ENCODE assay signal across 8 cellular contexts in genomic region chr15:88934449-88934848, GRCh38. TPM values are rescaled to one million over a fixed set of nuclear protein-coding genes. Genes with fewer than 3 reads are reported as not detected.
A peak's percentile ranks its signal among the peaks of the same experiment; 100 is the strongest.
DNase-seq lines count a peak whose midpoint lies in the region; ATAC-seq, FAIRE-seq and TF ChIP-seq lines count a peak whose summit lies in the region.
"Not testable (repeated sequence)": the region's sequence is repeated elsewhere in the genome, so short reads cannot be mapped to it uniquely, and the experiment has no call there.
"Had no signal": no experiment of that assay in that cellular context is flagged by ENCODE, and none has a peak within 500 bp of the region (broad histone marks: within the 10 kb centered on the region; RNA-seq: fewer than 3 reads in every experiment).

No MANE protein-coding gene starts in this region.

- H3K27ac ChIP-seq in GM23338 (ENCODE audit: low read depth); HCT116 (ENCODE audit: low read depth, low read length); HEK293 (ENCODE audit: extremely low read depth, low read depth, low read length); K562 (ENCODE audit: extremely low read depth, low read depth, low read length); endodermal cell (ENCODE audit: low read depth, low read length): not testable (repeated sequence)
- peak overlapping the region; percentile 88 for H3K27ac ChIP-seq in left ventricle myocardium inferior (replicated peaks)

- CTCF ChIA-PET in HCT116 (lab: Charles Lee); K562 (lab: Yijun Ruan, JAX; ENCODE audit: low intra/inter-chr PET ratio): not testable (repeated sequence)
- CTCF ChIA-PET in HEK293 (lab: Yijun Ruan, JAX) = interaction anchor here (1.1 kb wide), 1 partner anchor 30 kb away, joined by 3 read pairs; no protein-coding TSS in a partner anchor

- H3K36me3 Mint-ChIP-seq in GM23338 (ENCODE audit: low read depth) = peaks cover 53% of the 10 kb centered on the region
- not testable (repeated sequence) for H3K36me3 Mint-ChIP-seq in activated naive CD4-positive, alpha-beta T cell treated with anti-CD3 and anti-CD28 coated beads, Interleukin-2, amount 50 U/mL, for 24 hours; endodermal cell (ENCODE audit: low read depth)

- WGBS in K562 (ENCODE audit: insufficient coverage, low coverage, missing lambda C conversion rate) = 45% methylated on average over 4 of the region's 4 CpGs
- WGBS in endodermal cell (ENCODE audit: insufficient coverage in 1 of 2, insufficient read length in 1 of 2), 2 experiments = 96 to 100% methylated on average over 1 to 4 of the region's 4 CpGs

- H3K9me3 ChIP-seq in HCT116 (ENCODE audit: control insufficient read depth in 1 of 2, insufficient read depth in 1 of 2, low read depth in 1 of 2, low read length in 2 of 2); HEK293 (ENCODE audit: control insufficient read depth, insufficient read depth, low read depth, low read length); K562 (replicated peaks; ENCODE audit: control insufficient read depth, insufficient read depth, low read depth, low read length); left ventricle myocardium inferior (replicated peaks): not testable (repeated sequence)
- H3K9me3 ChIP-seq in endodermal cell (ENCODE audit: control insufficient read depth, low read length) = peaks cover 18% of the 10 kb centered on the region

- H3K4me1 Mint-ChIP-seq in GM23338 = peaks cover 17% of the 10 kb centered on the region
- H3K4me1 Mint-ChIP-seq in activated naive CD4-positive, alpha-beta T cell treated with anti-CD3 and anti-CD28 coated beads, Interleukin-2, amount 50 U/mL, for 24 hours; endodermal cell: not testable (repeated sequence)

- not testable (repeated sequence) for TF ChIP-seq POLR2A in HCT116 (IDR thresholded peaks at IDR 0.05; ENCODE audit: borderline replicate concordance, extremely low read depth, insufficient read depth, insufficient read length); K562 (conservative IDR thresholded peaks at IDR 0.05)

- not testable (repeated sequence) for BruUV-seq in HCT116 (replicated peaks; lab: Mats Ljungman, UMichigan); K562 (replicated peaks; lab: Mats Ljungman, UMichigan)

- in situ Hi-C loops in K562 (cut with MboI) = not testable (repeated sequence)

- H4K20me1 ChIP-seq in GM23338 (replicated peaks; ENCODE audit: insufficient read depth); HCT116 (ENCODE audit: insufficient read depth); K562 (replicated peaks; ENCODE audit: control insufficient read depth, insufficient read depth, low read length): not testable (repeated sequence)

- peaks cover 22% of the 10 kb centered on the region; the same call in 1 of the 2 replicates for H3K9me2 ChIP-seq in GM23338 (ENCODE audit: insufficient read depth)
- not testable (repeated sequence) for H3K9me2 ChIP-seq in HCT116 (ENCODE audit: insufficient read depth)

- H3K4me3 ChIP-seq in GM23338; HCT116 (replicated peaks in 1 of 2; ENCODE audit: low read depth in 1 of 2, low read length in 2 of 2); HEK293 (ENCODE audit: low read depth, low read length); K562; left ventricle myocardium inferior: not testable (repeated sequence)
- peak overlapping the region; percentile 45 for H3K4me3 ChIP-seq in endodermal cell (ENCODE audit: low read length)

- not testable (repeated sequence) for H3K79me2 ChIP-seq in GM23338 (replicated peaks; ENCODE audit: insufficient read depth); HCT116 (ENCODE audit: insufficient read depth, low read length); K562 (ENCODE audit: control insufficient read depth, insufficient read depth, low read length)

- not testable (repeated sequence) for H3K9ac ChIP-seq in HCT116 (ENCODE audit: low read length); K562 (ENCODE audit: insufficient read depth in 1 of 2, low read depth in 2 of 2, low read length in 2 of 2); endodermal cell (ENCODE audit: extremely low read depth, low read length, poor library complexity, severe bottlenecking)

- H3K9me1 ChIP-seq in K562 (ENCODE audit: control insufficient read depth, insufficient read depth, low read length) = not testable (repeated sequence)

- not testable (repeated sequence) for ATAC-seq in GM23338, HCT116, K562

- RAD21 ChIA-PET in HCT116 (lab: Charles Lee; ENCODE audit: low non-redundant PET in 1 of 2, low total read pairs in 2 of 2, uncharacterized antibody in 2 of 2, unreplicated experiment in 2 of 2) = not testable (repeated sequence)

- DNase-seq in GM23338 (ENCODE audit: low spot score) = peak; percentile 51
- DNase-seq in HCT116 (ENCODE audit: low read depth, low spot score); K562 (ENCODE audit: extremely low read depth in 1 of 4, low spot score in 3 of 4); endodermal cell; left ventricle myocardium inferior: not testable (repeated sequence)

- not testable (repeated sequence) for TF ChIP-seq CTCF in GM23338 (conservative IDR thresholded peaks at IDR 0.05; ENCODE audit: low read depth in 2 of 2); HCT116 (IDR thresholded peaks at IDR 0.05 in 2 of 3, conservative IDR thresholded peaks at IDR 0.05 in 1 of 3; ENCODE audit: borderline replicate concordance in 1 of 3, insufficient read depth in 1 of 3, low read depth in 2 of 3, low read length in 2 of 3); HEK293 (tag by site-specific recombination; IDR thresholded peaks at IDR 0.05); K562 (IDR thresholded peaks at IDR 0.05 in 2 of 3, conservative IDR thresholded peaks at IDR 0.05 in 1 of 3; ENCODE audit: insufficient read depth in 2 of 3, low read depth in 1 of 3, low read length in 3 of 3); endodermal cell (conservative IDR thresholded peaks at IDR 0.05); left ventricle myocardium inferior (IDR thresholded peaks at IDR 0.05; ENCODE audit: borderline replicate concordance)

- H3K27me3 ChIP-seq in GM23338 (ENCODE audit: insufficient read depth); HCT116 (ENCODE audit: insufficient read depth, low read length); K562 (ENCODE audit: control insufficient read depth in 2 of 2, insufficient read depth in 2 of 2, low read length in 2 of 2); endodermal cell (ENCODE audit: control insufficient read depth, insufficient read depth, low read length, poor library complexity, severe bottlenecking); left ventricle myocardium inferior (ENCODE audit: low read depth): not testable (repeated sequence)

- peaks cover 20% of the 10 kb centered on the region for H3K4me1 ChIP-seq in GM23338 (ENCODE audit: insufficient read depth)
- not testable (repeated sequence) for H3K4me1 ChIP-seq in HCT116 (ENCODE audit: control insufficient read depth in 1 of 2, insufficient read depth in 2 of 2, low read length in 2 of 2); HEK293 (ENCODE audit: control insufficient read depth, insufficient read depth, low read length); endodermal cell (ENCODE audit: control insufficient read depth, insufficient read depth, low read length)
- H3K4me1 ChIP-seq in K562 (replicated peaks in 1 of 2; ENCODE audit: control insufficient read depth in 2 of 2, insufficient read depth in 2 of 2, low read length in 2 of 2) = peaks cover 5 to 18% of the 10 kb centered on the region in 2 experiments; a peak in 4 of 5 replicates
- peaks cover 29% of the 10 kb centered on the region for H3K4me1 ChIP-seq in left ventricle myocardium inferior

- H3K4me3 Mint-ChIP-seq in GM23338; activated naive CD4-positive, alpha-beta T cell treated with anti-CD3 and anti-CD28 coated beads, Interleukin-2, amount 50 U/mL, for 24 hours; endodermal cell: not testable (repeated sequence)

- not testable (repeated sequence) for H3K27me3 Mint-ChIP-seq in GM23338 (ENCODE audit: insufficient read depth, low read depth, poor library complexity); activated naive CD4-positive, alpha-beta T cell treated with anti-CD3 and anti-CD28 coated beads, Interleukin-2, amount 50 U/mL, for 24 hours; endodermal cell (ENCODE audit: insufficient read depth)

- H3K9me3 Mint-ChIP-seq in GM23338 = peaks cover 56% of the 10 kb centered on the region
- H3K9me3 Mint-ChIP-seq in activated naive CD4-positive, alpha-beta T cell treated with anti-CD3 and anti-CD28 coated beads, Interleukin-2, amount 50 U/mL, for 24 hours = not testable (repeated sequence)
- peaks cover 63% of the 10 kb centered on the region for H3K9me3 Mint-ChIP-seq in endodermal cell

- intact Hi-C loops in HCT116 (cut with micrococcal nuclease); K562 (cut with micrococcal nuclease); left ventricle myocardium inferior (cut with micrococcal nuclease): not testable (repeated sequence)

- not testable (repeated sequence) for TF ChIP-seq EP300 in K562 (IDR thresholded peaks at IDR 0.05; ENCODE audit: low read length)

- POLR2A ChIA-PET in HCT116 (lab: Charles Lee); HEK293 (lab: Yijun Ruan, JAX): not testable (repeated sequence)
- POLR2A ChIA-PET in K562 (lab: Yijun Ruan, JAX) = interaction anchor here (1.0 to 1.1 kb wide), 2 partner anchors 16 to 73 kb away, joined by 3 read pairs; no protein-coding TSS in a partner anchor

- not testable (repeated sequence) for H3K4me2 ChIP-seq in GM23338; HCT116 (ENCODE audit: low read length); K562 (ENCODE audit: insufficient read depth, low read length)

- not testable (repeated sequence) for H3K36me3 ChIP-seq in GM23338 (ENCODE audit: insufficient read depth); HCT116 (ENCODE audit: control insufficient read depth in 1 of 2, insufficient read depth in 2 of 2, low read length in 2 of 2); HEK293 (ENCODE audit: control insufficient read depth in 2 of 2, insufficient read depth in 1 of 2, low read length in 2 of 2); K562 (ENCODE audit: control insufficient read depth, insufficient read depth, low read length); endodermal cell (ENCODE audit: control insufficient read depth, insufficient read depth, low read length); left ventricle myocardium inferior

- TF ChIP-seq RAD21 in HCT116 (IDR thresholded peaks at IDR 0.05; ENCODE audit: low read depth); K562 (CRISPR knock-in tag; conservative IDR thresholded peaks at IDR 0.05 in 1 of 2, IDR thresholded peaks at IDR 0.05 in 1 of 2): not testable (repeated sequence)

- FAIRE-seq in K562 (lab: Jason Lieb, UNC) = not testable (repeated sequence)

- H2AFZ ChIP-seq in GM23338; HCT116 (ENCODE audit: low read depth, low read length, poor library complexity, severe bottlenecking); K562 (ENCODE audit: low read depth, low read length): not testable (repeated sequence)

- not testable (repeated sequence) for H3K27ac Mint-ChIP-seq in GM23338, endodermal cell
- H3K27ac Mint-ChIP-seq in activated naive CD4-positive, alpha-beta T cell treated with anti-CD3 and anti-CD28 coated beads, Interleukin-2, amount 50 U/mL, for 24 hours = peak overlapping the region; percentile 55

- H3F3A ChIP-seq in GM23338 (replicated peaks; ENCODE audit: low read depth) = not testable (repeated sequence)

RNA-seq across cellular contexts. Expression of gene MFGE8, which starts 21.3 kb away (rescaled TPM):
- 586 and 671 TPM in 2 replicates for total RNA-seq in GM23338 (2014; rRNA removed; shearing (Covaris generic))
- polyA plus RNA-seq in GM23338 (2016; fragmentation: Nextera tagmentation; extraction: Ambion mirVana) = 246 and 279 TPM in 2 replicates
- 70.7 TPM for total RNA-seq in HCT116 (2021; ENCODE audit: unreplicated experiment)
- 85.6 and 90.0 TPM in 2 replicates for polyA plus RNA-seq in HCT116 (2012)
- total RNA-seq in K562 (2011; cell fraction: chromatin; rRNA removed; ENCODE audit: low replicate concordance) = 609 and 1,242 TPM in 2 replicates
- total RNA-seq in K562 (2011; cell fraction: nucleolus; rRNA removed) = 770 and 804 TPM in 2 replicates
- 668 and 702 TPM in 2 replicates for total RNA-seq in K562 (2011; cell fraction: nucleoplasm; rRNA removed)
- total RNA-seq in K562 (2014; rRNA removed) = 62.3 and 73.1 TPM in 2 replicates
- 24.9 and 31.3 TPM in 2 replicates for total RNA-seq in K562 (2014; rRNA removed; fragmentation: Illumina TruSeq; extraction: Trizol)
- 35.4 and 36.3 TPM in 2 replicates for total RNA-seq in K562 (2015; rRNA removed; fragmentation: Illumina TruSeq; extraction: Trizol)
- 129 and 142 TPM in 2 replicates for total RNA-seq in K562 (2021)
- 85.1 and 148 TPM in 2 replicates for polyA plus RNA-seq in K562 (2011; rRNA removed)
- polyA plus RNA-seq in K562 (2011; cell fraction: cytosol; rRNA removed) = 115 and 120 TPM in 2 replicates
- 355 and 465 TPM in 2 replicates for polyA plus RNA-seq in K562 (2011; cell fraction: nucleus; rRNA removed)
- polyA plus RNA-seq in K562 (2012) = 147 and 220 TPM in 2 replicates
- polyA plus RNA-seq in K562 (2014; fragmentation: Illumina TruSeq; extraction: Trizol) = 93.6 and 109 TPM in 2 replicates
- polyA plus RNA-seq in K562 (2014; fragmentation: Nextera tagmentation; extraction: Ambion mirVana) = 1 to 10 TPM; 2.3 to 3.1 TPM
- polyA plus RNA-seq in K562 (2014; rRNA removed) = 113 and 119 TPM in 2 replicates
- polyA minus RNA-seq in K562 (2011; rRNA and poly(A)+ RNA removed) = 62.6 and 80.1 TPM in 2 replicates
- 71.4 and 82.5 TPM in 2 replicates for polyA minus RNA-seq in K562 (2011; cell fraction: cytosol; rRNA and poly(A)+ RNA removed)
- 120 and 137 TPM in 2 replicates for polyA minus RNA-seq in K562 (2011; cell fraction: nucleus; rRNA and poly(A)+ RNA removed)
- total RNA-seq in endodermal cell = 100 to 1,000 TPM; 284 to 598 TPM
- polyA plus RNA-seq in endodermal cell (2013, experiment 1 of 2) = 211 TPM
- polyA plus RNA-seq in endodermal cell (2013, experiment 2 of 2) = 185 TPM
- total RNA-seq in left ventricle myocardium inferior = 421 TPM
- polyA plus RNA-seq: CD14-positive monocyte had no signal

RNA-seq across cellular contexts. Expression of gene HAPLN3, which starts 39.1 kb away (rescaled TPM):
- total RNA-seq in GM23338 (2014; rRNA removed; shearing (Covaris generic)) = 45.2 and 62.6 TPM in 2 replicates
- polyA plus RNA-seq in GM23338 (2016; fragmentation: Nextera tagmentation; extraction: Ambion mirVana) (21.4 and 22.7 TPM in 2 replicates), K562 (2011; rRNA removed) (0.71 and 2.1 TPM in 2 replicates), K562 (2014; fragmentation: Illumina TruSeq; extraction: Trizol) (0.59 and 1.00 TPM in 2 replicates), K562 (2014; fragmentation: Nextera tagmentation; extraction: Ambion mirVana) (under 1 TPM; 0.04 to 0.06 TPM), K562 (2014; rRNA removed) (2.0 and 3.4 TPM in 2 replicates)
- total RNA-seq in HCT116 (2021; ENCODE audit: unreplicated experiment) (10.9 TPM), K562 (2014; rRNA removed) (1.9 and 2.1 TPM in 2 replicates), K562 (2014; rRNA removed; fragmentation: Illumina TruSeq; extraction: Trizol) (0.35 and 0.36 TPM in 2 replicates), K562 (2015; rRNA removed; fragmentation: Illumina TruSeq; extraction: Trizol) (0.65 and 1.0 TPM in 2 replicates), K562 (2021) (1.9 and 2.4 TPM in 2 replicates), endodermal cell (10 to 100 TPM in 1 of 2 donors, 1 to 10 TPM in 1; 5.8 to 15.6 TPM), left ventricle myocardium inferior (3.2 TPM)
- polyA plus RNA-seq in HCT116 (2012) = 6.4 and 7.5 TPM in 2 replicates
- 5.6 and 9.6 TPM in 2 replicates for total RNA-seq in K562 (2011; cell fraction: chromatin; rRNA removed; ENCODE audit: low replicate concordance)
- total RNA-seq in K562 (2011; cell fraction: nucleolus; rRNA removed) = 6.2 and 6.8 TPM in 2 replicates
- total RNA-seq in K562 (2011; cell fraction: nucleoplasm; rRNA removed) = 4.9 and 5.9 TPM in 2 replicates
- 1.4 and 2.3 TPM in 2 replicates for polyA plus RNA-seq in K562 (2011; cell fraction: cytosol; rRNA removed)
- polyA plus RNA-seq in K562 (2011; cell fraction: nucleus; rRNA removed) = 9.4 and 14.2 TPM in 2 replicates
- 1.6 and 4.0 TPM in 2 replicates for polyA plus RNA-seq in K562 (2012)
- 0.77 and 0.99 TPM in 2 replicates for polyA minus RNA-seq in K562 (2011; rRNA and poly(A)+ RNA removed)
- 2.5 TPM in 1 of 2 replicates, not detected in the other for polyA minus RNA-seq in K562 (2011; cell fraction: cytosol; rRNA and poly(A)+ RNA removed)
- polyA minus RNA-seq in K562 (2011; cell fraction: nucleus; rRNA and poly(A)+ RNA removed) = 1.1 and 1.8 TPM in 2 replicates
- polyA plus RNA-seq in endodermal cell (2013, experiment 1 of 2) = 4.1 TPM
- 3.1 TPM for polyA plus RNA-seq in endodermal cell (2013, experiment 2 of 2)
